2 cellular contexts compared by ENCODE assay signal in genomic region chr4:3488791-3489190, GRCh38.
TF ChIP-seq lines count a peak whose summit lies in the region.

No MANE protein-coding gene starts in this region.

TF ChIP-seq in Ishikawa, 13 proteins besides CTCF, POLR2A, EP300 and RAD21:
- TF ChIP-seq CEBPB (IDR thresholded peaks at IDR 0.05): no peak
- TF ChIP-seq ZBTB7A (IDR thresholded peaks at IDR 0.05; ENCODE audit: low read depth): peak; percentile 72; the same call in 1 of the 2 replicates

TF ChIP-seq in H1, 55 proteins besides CTCF, POLR2A, EP300 and RAD21:
- TF ChIP-seq CHD2 (IDR thresholded peaks at IDR 0.05; ENCODE audit: low read length) (no peak), CBX8 (IDR thresholded peaks at IDR 0.05; ENCODE audit: borderline replicate concordance, low read depth, low read length) (no peak), RNF2 (IDR thresholded peaks at IDR 0.05; ENCODE audit: borderline replicate concordance, low read depth, low read length, missing control alignments, poor library complexity, severe bottlenecking) (no peak), ZNF274 (IDR thresholded peaks at IDR 0.05; ENCODE audit: borderline replicate concordance, extremely low read depth, low read length) (no peak), MAFK (IDR thresholded peaks at IDR 0.05; ENCODE audit: low read depth, low read length) (no peak), USF2 (IDR thresholded peaks at IDR 0.05; ENCODE audit: low read length) (no peak), BACH1 (IDR thresholded peaks at IDR 0.05; ENCODE audit: low read length) (no peak), KDM5A (IDR thresholded peaks at IDR 0.05; ENCODE audit: low read length) (no peak), SUZ12 (IDR thresholded peaks at IDR 0.05; ENCODE audit: low read length) (no peak), FOSL1 (IDR thresholded peaks at IDR 0.05; ENCODE audit: insufficient read depth, low read depth, low read length) (no peak), CHD1 (IDR thresholded peaks at IDR 0.05; ENCODE audit: low read depth, low read length) (no peak)
- TF ChIP-seq, protein P1, sequence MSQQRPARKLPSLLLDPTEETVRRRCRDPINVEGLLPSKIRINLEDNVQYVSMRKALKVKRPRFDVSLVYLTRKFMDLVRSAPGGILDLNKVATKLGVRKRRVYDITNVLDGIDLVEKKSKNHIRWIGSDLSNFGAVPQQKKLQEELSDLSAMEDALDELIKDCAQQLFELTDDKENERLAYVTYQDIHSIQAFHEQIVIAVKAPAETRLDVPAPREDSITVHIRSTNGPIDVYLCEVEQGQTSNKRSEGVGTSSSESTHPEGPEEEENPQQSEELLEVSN (IDR thresholded peaks at IDR 0.05): no peak
